27 cellular contexts compared by ENCODE assay signal in the genomic region with DNA sequence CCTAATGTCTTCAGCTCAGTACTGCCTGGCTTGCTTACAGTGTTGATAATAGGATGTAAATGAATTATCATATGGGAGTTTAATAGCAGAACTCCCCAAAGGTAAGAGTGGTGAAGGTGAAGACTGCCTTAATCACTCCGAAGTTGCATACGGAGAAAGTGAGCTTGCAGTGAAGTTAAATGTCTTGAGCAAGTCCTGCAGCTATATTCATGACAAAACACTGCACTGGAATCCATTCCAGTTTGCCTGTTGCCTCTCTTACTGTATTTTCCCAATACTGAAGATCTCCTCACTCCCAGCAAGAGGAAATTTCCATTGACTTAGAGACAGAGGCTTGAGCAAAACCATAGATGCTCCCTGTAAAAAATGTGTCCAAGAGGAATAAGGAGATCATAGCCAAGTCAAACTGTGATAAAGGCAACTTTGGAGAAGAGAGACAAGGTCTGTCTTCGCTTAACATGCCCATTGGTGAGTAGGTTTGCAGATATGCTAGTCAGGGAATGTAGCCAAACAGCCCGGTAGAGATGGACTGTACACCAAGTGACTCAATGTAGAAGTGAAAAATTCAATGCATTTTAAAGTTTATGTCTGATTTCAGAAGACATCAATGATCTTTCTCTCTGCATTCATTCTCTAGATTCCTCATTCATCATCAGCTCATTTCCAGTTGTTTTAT.
DNase-seq lines count a peak whose midpoint lies in the region; ATAC-seq and TF ChIP-seq lines count a peak whose summit lies in the region.
"Had no signal": no experiment of that assay in that cellular context is flagged by ENCODE, and none has a peak within 500 bp of the region (broad histone marks: within the 10 kb centered on the region; RNA-seq: fewer than 3 reads in every experiment).

No MANE protein-coding gene starts in this region.

- H3F3A ChIP-seq in GM23248 (ENCODE audit: insufficient read depth), result peaks cover 7% of the 10 kb centered on the region; the same call in 1 of the 2 replicates

- H2AFZ ChIP-seq in GM23248 (no peak overlapping the region), trophoblast cell (ENCODE audit: insufficient read depth, low read length, poor library complexity) (no peak overlapping the region)

- H3K4me3 ChIP-seq in GM23248 (no peak overlapping the region), fibroblast of the aortic adventitia (ENCODE audit: low read depth, low read length) (no peak overlapping the region), trophoblast cell (ENCODE audit: low read depth, low read length) (no peak overlapping the region), gastroesophageal sphincter (no peak overlapping the region)
- H3K4me3 ChIP-seq: esophagus squamous epithelium, lung had no signal

- WGBS in GM23248 (ENCODE audit: low coverage in 1 of 2, low lambda C conversion rate in 2 of 2, missing lambda C conversion rate in 2 of 2), 2 experiments, result 42 to 59% methylated on average over 4 of the region's 4 CpGs
- no CpG with 5 or more reads among the region's 4 CpGs for WGBS in trophoblast cell (ENCODE audit: extremely low coverage, insufficient coverage, insufficient read length)
- WGBS in gastroesophageal sphincter (ENCODE audit: low coverage in 1 of 2), 2 donors, result 74 to 85% methylated on average over 4 of the region's 4 CpGs

- H4K91ac ChIP-seq in trophoblast cell (ENCODE audit: low read depth, low read length), result no peak overlapping the region

- H3K18ac ChIP-seq in trophoblast cell (ENCODE audit: low read length), result no peak overlapping the region

- H2BK12ac ChIP-seq in trophoblast cell (ENCODE audit: low read length), result no peak overlapping the region

- H3K9me3 ChIP-seq in GM23248 (ENCODE audit: low read depth) (no peaks in the 10 kb centered on the region), trophoblast cell (ENCODE audit: insufficient read depth, low read depth, low read length) (peaks cover 3% of the 10 kb centered on the region), gastroesophageal sphincter (no peaks in the 10 kb centered on the region)
- H3K9me3 ChIP-seq: esophagus squamous epithelium had no signal

- no peak overlapping the region for H3K4ac ChIP-seq in trophoblast cell (ENCODE audit: low read depth, low read length)

- no peak overlapping the region for H2BK120ac ChIP-seq in trophoblast cell (ENCODE audit: insufficient read depth, low read length, poor library complexity)

- H3K9me2 ChIP-seq in GM23248 (ENCODE audit: insufficient read depth), result no peaks in the 10 kb centered on the region

- no peak overlapping the region for H3K14ac ChIP-seq in trophoblast cell (ENCODE audit: low read length)

- no peak for TF ChIP-seq EP300 in gastroesophageal sphincter (IDR thresholded peaks at IDR 0.05)

- H3K79me2 ChIP-seq in GM23248 (ENCODE audit: insufficient read depth), result no peaks in the 10 kb centered on the region
- H3K79me2 ChIP-seq in trophoblast cell (ENCODE audit: control insufficient read depth, insufficient read depth, low read length, poor library complexity), result no peaks in the 10 kb centered on the region

- no peaks in the 10 kb centered on the region for H3K79me1 ChIP-seq in trophoblast cell (ENCODE audit: low read length)

- ATAC-seq in gastroesophageal sphincter (no peak), HG02981 (IDR thresholded peaks at IDR 0.05; ENCODE audit: unreplicated experiment) (no peak)
- ATAC-seq: SK-N-SH treated with all-trans-retinoic acid at 6 μM for 48 hours had no signal

- DNase-seq in GM23248 (peak; percentile 78), astrocyte of the hippocampus (ENCODE audit: low read depth, low spot score) (peak; percentile 4), fibroblast of the aortic adventitia (ENCODE audit: low read depth) (peak; percentile 90), trophoblast cell (peak; percentile 68 to 87), kidney tubule cell (ENCODE audit: low spot score) (no peak)
- DNase-seq in activated CD4-positive, alpha-beta T cell treated with anti-CD3 and anti-CD28 coated beads, Interleukin-2, amount 50 U/mL, for 1 hour, result no peak
- DNase-seq: activated B cell treated with CpG ODN at 0.5 μM for 24 hours; activated CD4-positive, alpha-beta memory T cell treated with anti-CD3 and anti-CD28 coated beads, Interleukin-2, amount 10 ng/mL, durations not matched to agents 7 days and 5 days; activated naive CD4-positive, alpha-beta T cell treated with anti-CD3 and anti-CD28 coated beads, Interleukin-2, amount 10 ng/mL, durations not matched to agents 7 days and 5 days; activated T-cell treated with anti-CD3 and anti-CD28 coated beads, Interleukin-2, amount 50 U/mL, for 48 hours; aorta; effector memory CD4-positive, alpha-beta T cell; esophagus squamous epithelium; GF-D8; hippocampal formation; islet precursor cell; Karpas-422; NCI-H1105 treated with DMSO at 0.1 percent for 48 hours; NCI-H524; substantia nigra; T1000 had no signal

- in situ Hi-C loops in GM23248 (cut with MboI), result no loop called here

- H3K9ac ChIP-seq in GM23248 (no peak overlapping the region), trophoblast cell (ENCODE audit: low read length) (no peak overlapping the region)

- H4K8ac ChIP-seq in trophoblast cell (ENCODE audit: low read depth, low read length), result no peak overlapping the region

- no peak overlapping the region for H4K12ac ChIP-seq in trophoblast cell (ENCODE audit: low read depth, low read length)

- no peak overlapping the region for H3K23ac ChIP-seq in trophoblast cell (ENCODE audit: low read length)

- H2BK5ac ChIP-seq in trophoblast cell (ENCODE audit: low read depth, low read length, poor library complexity), result no peak overlapping the region

- H3K36me3 ChIP-seq in GM23248 (ENCODE audit: low read depth) (no peaks in the 10 kb centered on the region), trophoblast cell (ENCODE audit: control insufficient read depth in 1 of 2, insufficient read depth in 2 of 2, low read length in 2 of 2) (no peaks in the 10 kb centered on the region), gastroesophageal sphincter (no peaks in the 10 kb centered on the region)
- H3K36me3 ChIP-seq: esophagus squamous epithelium had no signal

- H3K4me2 ChIP-seq in GM23248 (ENCODE audit: unreplicated experiment), result no peak overlapping the region
- no peak overlapping the region for H3K4me2 ChIP-seq in trophoblast cell (ENCODE audit: low read length)

- no peak overlapping the region for H2AK5ac ChIP-seq in trophoblast cell (ENCODE audit: low read length)

- no peak for TF ChIP-seq CTCF in fibroblast of the aortic adventitia (IDR thresholded peaks at IDR 0.05; ENCODE audit: insufficient read depth, low read length)
- no peak for TF ChIP-seq CTCF in gastroesophageal sphincter (IDR thresholded peaks at IDR 0.05)

- H3K27me3 ChIP-seq in GM23248 (replicated peaks; ENCODE audit: insufficient read depth) (no peaks in the 10 kb centered on the region), trophoblast cell (ENCODE audit: insufficient read depth, low read length) (no peaks in the 10 kb centered on the region), gastroesophageal sphincter (no peaks in the 10 kb centered on the region)
- H3K27me3 ChIP-seq: esophagus squamous epithelium had no signal

- H3K4me1 ChIP-seq in GM23248 (ENCODE audit: insufficient read depth) (peaks cover 11% of the 10 kb centered on the region), trophoblast cell (ENCODE audit: control insufficient read depth in 1 of 2, insufficient read depth in 2 of 2, low read length in 2 of 2) (peaks cover 0 to 7% of the 10 kb centered on the region in 2 experiments), gastroesophageal sphincter (peaks cover 0 to 22% (median 0%) of the 10 kb centered on the region in 3 donors)

- H4K20me1 ChIP-seq in GM23248 (ENCODE audit: insufficient read depth), result no peaks in the 10 kb centered on the region

- H3K27ac ChIP-seq in GM23248 (no peak overlapping the region), trophoblast cell (ENCODE audit: low read depth, low read length) (no peak overlapping the region), gastroesophageal sphincter (no peak overlapping the region)
- H3K27ac ChIP-seq: C4-2B, esophagus squamous epithelium, RWPE1 had no signal

- no peak for TF ChIP-seq POLR2A in gastroesophageal sphincter (IDR thresholded peaks at IDR 0.05)

Comparison
In these comparisons a context has a peak if more than half of its experiments do, and no peak if none do; other contexts are left out.
1. DNase-seq: peak in GM23248 (single experiment), astrocyte of the hippocampus (single experiment), fibroblast of the aortic adventitia (single experiment) and trophoblast cell (2 of 2); none in kidney tubule cell (single experiment) and activated CD4-positive, alpha-beta T cell treated with anti-CD3 and anti-CD28 coated beads, Interleukin-2, amount 50 U/mL, for 1 hour (single experiment).